ENCODE assay signal across 11 cellular contexts in the genomic region with DNA sequence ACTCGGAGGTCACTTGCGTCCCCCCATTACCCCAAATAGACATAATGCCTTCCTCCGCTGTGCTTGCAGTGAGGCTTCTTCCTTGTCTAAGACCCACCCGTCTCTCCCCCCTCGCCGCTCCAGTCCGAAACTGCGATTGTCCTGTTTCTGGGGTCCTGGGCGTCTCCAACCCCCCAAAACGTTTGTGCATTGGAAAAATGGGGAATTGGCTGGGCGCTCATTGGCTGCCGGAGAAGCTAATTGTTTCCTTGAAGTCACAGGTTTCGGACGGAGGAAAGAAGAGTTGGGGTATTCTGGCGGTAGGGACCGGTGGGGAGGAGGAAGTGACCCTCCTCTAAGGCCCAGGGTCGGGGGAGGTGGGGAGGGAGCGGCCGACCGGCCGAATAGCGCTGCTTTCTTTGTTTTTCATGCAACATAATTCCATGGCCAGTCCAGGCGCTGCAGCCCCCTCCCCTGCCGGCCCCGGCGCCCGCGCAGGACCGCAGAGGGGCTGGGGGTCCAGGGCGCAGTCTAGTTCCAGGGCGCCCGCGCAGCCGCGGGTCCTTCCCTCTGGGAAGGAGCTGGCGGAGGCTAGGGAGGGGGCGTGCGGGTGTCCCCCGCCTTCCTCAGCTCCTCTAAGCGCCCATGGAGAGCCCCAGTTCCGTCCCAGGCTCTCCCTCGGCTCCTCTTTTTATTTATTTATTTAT. TPM values are rescaled to one million over a fixed set of nuclear protein-coding genes. Genes with fewer than 3 reads are reported as not detected.
DNase-seq lines count a peak whose midpoint lies in the region; ATAC-seq and TF ChIP-seq lines count a peak whose summit lies in the region.
"Had no signal": no experiment of that assay in that cellular context is flagged by ENCODE, and none has a peak within 500 bp of the region (broad histone marks: within the 10 kb centered on the region; RNA-seq: fewer than 3 reads in every experiment).

No MANE protein-coding gene starts in this region.

- H3K36me3 ChIP-seq in esophagus muscularis mucosa (no peaks in the 10 kb centered on the region), upper lobe of left lung (no peaks in the 10 kb centered on the region), adrenal gland (replicated peaks in 1 of 2) (no peaks in the 10 kb centered on the region)

- H3K4me1 ChIP-seq in esophagus muscularis mucosa (peaks cover 19 to 46% (median 41%) of the 10 kb centered on the region in 4 donors), upper lobe of left lung (peaks cover 9 to 18% (median 16%) of the 10 kb centered on the region in 4 donors), adrenal gland (replicated peaks in 1 of 2) (peaks cover 5 to 21% of the 10 kb centered on the region in 2 donors)

- TF ChIP-seq EP300 in esophagus muscularis mucosa (IDR thresholded peaks at IDR 0.05), result no peak
- no peak for TF ChIP-seq EP300 in upper lobe of left lung (IDR thresholded peaks at IDR 0.05)

- H3K4me3 Mint-ChIP-seq in naive thymus-derived CD8-positive, alpha-beta T cell, result peak overlapping the region in 8 of 10 donors; percentile 24 to 73 (median 56)
- H3K4me3 Mint-ChIP-seq: activated CD8-positive, alpha-beta T cell treated with anti-CD3 and anti-CD28 coated beads, Interleukin-2, amount 10 ng/mL, durations not matched to agents 7 days and 5 days had no signal

- peaks cover 0 to 2% (median 0%) of the 10 kb centered on the region in 3 donors for H3K36me3 Mint-ChIP-seq in naive thymus-derived CD8-positive, alpha-beta T cell

- DNase-seq in Right ventricle myocardium superior (peak; percentile 16), cardiac septum (ENCODE audit: low spot score) (no peak), esophagus muscularis mucosa (ENCODE audit: extremely low spot score) (no peak), upper lobe of left lung (peak in 1 of 2 donors; percentile 74), NCI-H2196 treated with DMSO at 0.1 percent for 48 hours (lab: John Stamatoyannopoulos, UW; ENCODE audit: unreplicated experiment) (no peak), adrenal gland (no peak), NCI-H748 (lab: John Stamatoyannopoulos, UW; ENCODE audit: unreplicated experiment) (no peak)
- no peak for DNase-seq in naive thymus-derived CD8-positive, alpha-beta T cell
- DNase-seq: activated CD8-positive, alpha-beta T cell treated with anti-CD3 and anti-CD28 coated beads, Interleukin-2, amount 10 ng/mL, durations not matched to agents 7 days and 5 days; NCI-H345 had no signal

- POLR2A ChIA-PET in naive thymus-derived CD8-positive, alpha-beta T cell (lab: Charles Lee), result interaction anchor here (0.5 to 1.2 kb wide), 3 partner anchors 11 to 27 kb away, joined by 3 to 5 read pairs (median 3); no protein-coding TSS in a partner anchor

- TF ChIP-seq CTCF in esophagus muscularis mucosa (IDR thresholded peaks at IDR 0.05) (no peak), upper lobe of left lung (IDR thresholded peaks at IDR 0.05) (no peak), adrenal gland (IDR thresholded peaks at IDR 0.05) (no peak)

- H3K27me3 Mint-ChIP-seq in naive thymus-derived CD8-positive, alpha-beta T cell, result peaks cover 14 to 22% (median 20%) of the 10 kb centered on the region in 5 donors

- peaks cover 0 to 5% (median under 1%) of the 10 kb centered on the region in 4 donors for H3K4me1 Mint-ChIP-seq in naive thymus-derived CD8-positive, alpha-beta T cell

- TF ChIP-seq POLR2A in esophagus muscularis mucosa (IDR thresholded peaks at IDR 0.05; ENCODE audit: low read depth) (no peak), upper lobe of left lung (IDR thresholded peaks at IDR 0.05) (no peak), adrenal gland (IDR thresholded peaks at IDR 0.05) (no peak)

- ATAC-seq in Right ventricle myocardium superior (ENCODE audit: poor library complexity), result no peak
- peak; percentile 23 to 28 for ATAC-seq in naive thymus-derived CD8-positive, alpha-beta T cell
- ATAC-seq in upper lobe of left lung (ENCODE audit: low FRiP score in 2 of 2), result peak in 1 of 2 donors; percentile 16

- intact Hi-C loops in Right ventricle myocardium superior (cut with DNase I) (no loop called here), cardiac septum (cut with DNase I) (no loop called here), esophagus muscularis mucosa (cut with DNase I) (no loop called here), adrenal gland (cut with DNase I) (no loop called here)

- WGBS in esophagus muscularis mucosa, result 17% methylated on average over 41 of the region's 42 CpGs
- WGBS in upper lobe of left lung, 2 donors, result 25 to 32% methylated on average over 27 to 42 of the region's 42 CpGs
- 13 to 16% (median 14%) methylated on average over 35 to 42 of the region's 42 CpGs for WGBS in adrenal gland, 4 donors

- H3K27ac Mint-ChIP-seq in naive thymus-derived CD8-positive, alpha-beta T cell, result no peak overlapping the region
- H3K27ac Mint-ChIP-seq: activated CD8-positive, alpha-beta T cell treated with anti-CD3 and anti-CD28 coated beads, Interleukin-2, amount 10 ng/mL, durations not matched to agents 7 days and 5 days had no signal

- H3K9me3 ChIP-seq in esophagus muscularis mucosa (no peaks in the 10 kb centered on the region), upper lobe of left lung (no peaks in the 10 kb centered on the region), adrenal gland (replicated peaks in 1 of 3) (no peaks in the 10 kb centered on the region)

- H3K4me3 ChIP-seq in esophagus muscularis mucosa (peak overlapping the region; percentile 52 to 67 (median 54)), upper lobe of left lung (peak overlapping the region in 3 of 4 donors; percentile 37 to 58 (median 57)), adrenal gland (peak overlapping the region in 1 of 4 donors; percentile 64)
- H3K4me3 ChIP-seq: SK-N-MC had no signal

- H3K27ac ChIP-seq in esophagus muscularis mucosa (replicated peaks in 1 of 4) (no peak overlapping the region), upper lobe of left lung (no peak overlapping the region), adrenal gland (no peak overlapping the region)

- H3K27me3 ChIP-seq in esophagus muscularis mucosa (peaks cover 0 to 11% (median 3%) of the 10 kb centered on the region in 4 donors), upper lobe of left lung (peaks cover 0 to 10% (median 2%) of the 10 kb centered on the region in 4 donors), adrenal gland (no peaks in the 10 kb centered on the region)

- peaks cover 0 to 3% (median 0%) of the 10 kb centered on the region in 9 donors for H3K9me3 Mint-ChIP-seq in naive thymus-derived CD8-positive, alpha-beta T cell

RNA-seq across cellular contexts. Expression of a gene that starts 12.7 kb away (rescaled TPM):
- total RNA-seq in Right ventricle myocardium superior (77.1 TPM), cardiac septum (37.6 TPM), esophagus muscularis mucosa (100 to 1,000 TPM in 2 of 4 donors, 10 to 100 TPM in 2; 36.1 to 122 (median 77.5) TPM), upper lobe of left lung (10 to 100 TPM; 38.2 to 91.8 (median 63.3) TPM), adrenal gland (100 to 1,000 TPM in 1 of 8 donors, 10 to 100 TPM in 7; 61.9 to 140 (median 69.6) TPM)
- total RNA-seq in naive thymus-derived CD8-positive, alpha-beta T cell, result 10 to 100 TPM; 23.3 to 34.4 TPM
- polyA plus RNA-seq in naive thymus-derived CD8-positive, alpha-beta T cell, result 1 to 10 TPM; 3.1 to 4.7 (median 3.4) TPM
- polyA plus RNA-seq in adrenal gland, result 10 to 100 TPM; 15.2 to 66.1 (median 22.3) TPM

RNA-seq across cellular contexts. Expression of a gene that starts 49.2 kb away (rescaled TPM):
- 124 TPM for total RNA-seq in Right ventricle myocardium superior
- 58.0 TPM for total RNA-seq in cardiac septum
- total RNA-seq in esophagus muscularis mucosa, result 10 to 100 TPM; 47.2 to 66.2 (median 51.2) TPM
- total RNA-seq in naive thymus-derived CD8-positive, alpha-beta T cell, result 10 to 100 TPM; 40.7 to 41.4 TPM
- polyA plus RNA-seq in naive thymus-derived CD8-positive, alpha-beta T cell, result 100 to 1,000 TPM; 109 to 134 (median 127) TPM
- total RNA-seq in upper lobe of left lung, result 10 to 100 TPM; 17.8 to 50.8 (median 32.3) TPM
- total RNA-seq in adrenal gland, result 10 to 100 TPM; 31.1 to 65.6 (median 44.3) TPM
- 10 to 100 TPM; 46.7 to 77.8 (median 48.1) TPM for polyA plus RNA-seq in adrenal gland

RNA-seq across cellular contexts. Expression of a gene that starts 49.3 kb away (rescaled TPM):
- total RNA-seq in Right ventricle myocardium superior, result 13.5 TPM
- total RNA-seq in cardiac septum, result 12.3 TPM
- 10 to 100 TPM; 11.6 to 30.8 (median 28.0) TPM for total RNA-seq in esophagus muscularis mucosa
- total RNA-seq in naive thymus-derived CD8-positive, alpha-beta T cell, result 10 to 100 TPM; 28.5 to 32.5 TPM
- 10 to 100 TPM in 1 of 3 donors, 1 to 10 TPM in 2; 5.1 to 10.5 (median 6.0) TPM for polyA plus RNA-seq in naive thymus-derived CD8-positive, alpha-beta T cell
- 10 to 100 TPM; 11.7 to 84.9 (median 18.9) TPM for total RNA-seq in upper lobe of left lung
- 10 to 100 TPM in 7 of 8 donors, 1 to 10 TPM in 1; 9.4 to 21.0 (median 16.3) TPM for total RNA-seq in adrenal gland
- polyA plus RNA-seq in adrenal gland, result 10 to 100 TPM in 2 of 3 donors, 1 to 10 TPM in 1; 8.7 to 40.6 (median 29.5) TPM
